In the genomic region with DNA sequence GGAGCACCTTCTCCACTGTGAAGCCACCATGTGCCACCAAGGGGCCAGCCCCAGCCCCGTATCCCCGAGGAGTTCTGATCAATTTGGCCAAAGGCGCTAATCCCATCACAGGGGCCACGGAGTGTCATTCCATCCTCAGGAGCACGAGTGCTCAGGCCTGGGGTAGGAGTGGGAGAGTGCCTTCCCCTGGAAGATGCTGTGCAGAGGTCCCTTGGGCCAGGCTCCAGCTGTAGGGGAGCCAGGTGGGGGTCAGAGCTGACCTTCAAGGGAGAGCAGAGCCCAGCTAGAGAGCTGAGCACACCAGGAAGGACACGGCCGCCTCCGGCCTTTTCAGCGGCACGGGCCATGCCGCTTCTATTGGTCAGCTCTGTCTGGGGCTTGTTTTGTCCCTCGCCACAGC, we compare ENCODE assay signal across 19 cellular contexts.
"Had no signal": no experiment of that assay in that cellular context is flagged by ENCODE, and none has a peak within 500 bp of the region (broad histone marks: within the 10 kb centered on the region; RNA-seq: fewer than 3 reads in every experiment).

No MANE protein-coding gene starts in this region.

- H3K9ac ChIP-seq: neural progenitor cell had no signal

- ATAC-seq: left colon; naive thymus-derived CD4-positive, alpha-beta T cell; sciatic nerve; stimulated activated memory B cell treated with anti-CD40 and anti-IgM and Interleukin-4, amounts not matched to agents 10 μg/mL and 1 μg/mL and 100 μg/mL, for 72 hours; stimulated activated naive CD8-positive, alpha-beta T cell treated with anti-CD3 and anti-CD28 coated beads, Interleukin-15, amount 100 ng/mL, for 72 hours had no signal

- H3K4me3 ChIP-seq: dorsolateral prefrontal cortex, hepatocyte, neural progenitor cell, spleen, testis, tibial nerve had no signal

- H3K27ac ChIP-seq: dorsolateral prefrontal cortex, hepatocyte, neural progenitor cell, spleen, testis, tibial nerve had no signal

- DNase-seq: cortex of kidney; effector CD8-positive, alpha-beta T cell; foreskin melanocyte; left colon; mesendoderm; naive thymus-derived CD4-positive, alpha-beta T cell; occipital lobe; spleen; stimulated activated CD4-positive, alpha-beta T cell treated with anti-CD3 and anti-CD28 coated beads, Interleukin-15, amount 100 ng/mL, for 24 hours; stimulated activated CD4-positive, alpha-beta T cell treated with anti-CD3 and anti-CD28 coated beads, Interleukin-1b, Interleukin-23, amount 100 ng/mL, for 48 hours; stimulated activated CD4-positive, alpha-beta T cell treated with anti-CD3 and anti-CD28 coated beads, Interleukin-4, amount 100 ng/mL, for 24 hours; stimulated activated naive CD8-positive, alpha-beta T cell treated with anti-CD3 and anti-CD28 coated beads, Interleukin-15, amount 100 ng/mL, for 72 hours; testis had no signal

- H3K36me3 ChIP-seq: neural progenitor cell, spleen, tibial nerve had no signal

- H3K79me2 ChIP-seq: hepatocyte had no signal

- H2AFZ ChIP-seq: hepatocyte, neural progenitor cell had no signal

- H3K9me3 ChIP-seq: spleen, testis, tibial nerve had no signal

- H3K27me3 ChIP-seq: testis, tibial nerve had no signal

- H3K4me2 ChIP-seq: hepatocyte, neural progenitor cell had no signal
